1 cellular context compared by ENCODE assay signal in the genomic region with DNA sequence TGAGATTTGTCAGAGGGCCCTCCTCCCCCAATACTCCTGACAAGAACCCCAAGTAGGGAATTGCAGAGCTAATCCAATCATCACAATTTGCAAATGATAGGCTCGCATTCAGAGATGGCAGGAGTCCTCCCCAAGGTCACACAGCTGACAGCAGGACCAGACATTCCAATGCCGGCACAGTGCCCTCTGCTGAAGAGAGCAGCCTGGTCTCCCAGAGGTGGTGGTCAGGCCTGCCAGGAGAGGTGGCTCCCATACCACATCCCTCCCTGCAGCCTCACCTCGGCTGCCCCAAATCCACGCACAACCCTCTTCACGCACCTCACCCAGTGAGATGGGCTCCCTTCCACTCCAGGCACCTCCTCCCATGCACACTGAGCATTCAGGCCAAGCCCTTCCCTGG.
TF ChIP-seq lines count a peak whose summit lies in the region.

No MANE protein-coding gene starts in this region.

TF ChIP-seq in GM23338, 12 proteins besides CTCF, POLR2A, EP300 and RAD21 (continued from another document):
- TF ChIP-seq, protein P1, sequence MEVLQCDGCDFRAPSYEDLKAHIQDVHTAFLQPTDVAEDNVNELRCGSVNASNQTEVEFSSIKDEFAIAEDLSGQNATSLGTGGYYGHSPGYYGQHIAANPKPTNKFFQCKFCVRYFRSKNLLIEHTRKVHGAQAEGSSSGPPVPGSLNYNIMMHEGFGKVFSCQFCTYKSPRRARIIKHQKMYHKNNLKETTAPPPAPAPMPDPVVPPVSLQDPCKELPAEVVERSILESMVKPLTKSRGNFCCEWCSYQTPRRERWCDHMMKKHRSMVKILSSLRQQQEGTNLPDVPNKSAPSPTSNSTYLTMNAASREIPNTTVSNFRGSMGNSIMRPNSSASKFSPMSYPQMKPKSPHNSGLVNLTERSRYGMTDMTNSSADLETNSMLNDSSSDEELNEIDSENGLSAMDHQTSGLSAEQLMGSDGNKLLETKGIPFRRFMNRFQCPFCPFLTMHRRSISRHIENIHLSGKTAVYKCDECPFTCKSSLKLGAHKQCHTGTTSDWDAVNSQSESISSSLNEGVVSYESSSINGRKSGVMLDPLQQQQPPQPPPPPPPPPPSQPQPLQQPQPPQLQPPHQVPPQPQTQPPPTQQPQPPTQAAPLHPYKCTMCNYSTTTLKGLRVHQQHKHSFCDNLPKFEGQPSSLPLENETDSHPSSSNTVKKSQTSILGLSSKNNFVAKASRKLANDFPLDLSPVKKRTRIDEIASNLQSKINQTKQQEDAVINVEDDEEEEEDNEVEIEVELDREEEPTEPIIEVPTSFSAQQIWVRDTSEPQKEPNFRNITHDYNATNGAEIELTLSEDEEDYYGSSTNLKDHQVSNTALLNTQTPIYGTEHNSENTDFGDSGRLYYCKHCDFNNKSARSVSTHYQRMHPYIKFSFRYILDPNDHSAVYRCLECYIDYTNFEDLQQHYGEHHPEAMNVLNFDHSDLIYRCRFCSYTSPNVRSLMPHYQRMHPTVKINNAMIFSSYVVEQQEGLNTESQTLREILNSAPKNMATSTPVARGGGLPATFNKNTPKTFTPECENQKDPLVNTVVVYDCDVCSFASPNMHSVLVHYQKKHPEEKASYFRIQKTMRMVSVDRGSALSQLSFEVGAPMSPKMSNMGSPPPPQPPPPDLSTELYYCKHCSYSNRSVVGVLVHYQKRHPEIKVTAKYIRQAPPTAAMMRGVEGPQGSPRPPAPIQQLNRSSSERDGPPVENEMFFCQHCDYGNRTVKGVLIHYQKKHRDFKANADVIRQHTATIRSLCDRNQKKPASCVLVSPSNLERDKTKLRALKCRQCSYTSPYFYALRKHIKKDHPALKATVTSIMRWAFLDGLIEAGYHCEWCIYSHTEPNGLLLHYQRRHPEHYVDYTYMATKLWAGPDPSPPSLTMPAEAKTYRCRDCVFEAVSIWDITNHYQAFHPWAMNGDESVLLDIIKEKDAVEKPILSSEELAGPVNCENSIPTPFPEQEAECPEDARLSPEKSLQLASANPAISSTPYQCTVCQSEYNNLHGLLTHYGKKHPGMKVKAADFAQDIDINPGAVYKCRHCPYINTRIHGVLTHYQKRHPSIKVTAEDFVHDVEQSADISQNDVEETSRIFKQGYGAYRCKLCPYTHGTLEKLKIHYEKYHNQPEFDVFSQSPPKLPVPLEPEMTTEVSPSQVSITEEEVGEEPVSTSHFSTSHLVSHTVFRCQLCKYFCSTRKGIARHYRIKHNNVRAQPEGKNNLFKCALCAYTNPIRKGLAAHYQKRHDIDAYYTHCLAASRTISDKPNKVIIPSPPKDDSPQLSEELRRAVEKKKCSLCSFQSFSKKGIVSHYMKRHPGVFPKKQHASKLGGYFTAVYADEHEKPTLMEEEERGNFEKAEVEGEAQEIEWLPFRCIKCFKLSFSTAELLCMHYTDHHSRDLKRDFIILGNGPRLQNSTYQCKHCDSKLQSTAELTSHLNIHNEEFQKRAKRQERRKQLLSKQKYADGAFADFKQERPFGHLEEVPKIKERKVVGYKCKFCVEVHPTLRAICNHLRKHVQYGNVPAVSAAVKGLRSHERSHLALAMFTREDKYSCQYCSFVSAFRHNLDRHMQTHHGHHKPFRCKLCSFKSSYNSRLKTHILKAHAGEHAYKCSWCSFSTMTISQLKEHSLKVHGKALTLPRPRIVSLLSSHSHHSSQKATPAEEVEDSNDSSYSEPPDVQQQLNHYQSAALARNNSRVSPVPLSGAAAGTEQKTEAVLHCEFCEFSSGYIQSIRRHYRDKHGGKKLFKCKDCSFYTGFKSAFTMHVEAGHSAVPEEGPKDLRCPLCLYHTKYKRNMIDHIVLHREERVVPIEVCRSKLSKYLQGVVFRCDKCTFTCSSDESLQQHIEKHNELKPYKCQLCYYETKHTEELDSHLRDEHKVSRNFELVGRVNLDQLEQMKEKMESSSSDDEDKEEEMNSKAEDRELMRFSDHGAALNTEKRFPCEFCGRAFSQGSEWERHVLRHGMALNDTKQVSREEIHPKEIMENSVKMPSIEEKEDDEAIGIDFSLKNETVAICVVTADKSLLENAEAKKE (CRISPR knock-in tag; IDR thresholded peaks at IDR 0.05): no peak
- TF ChIP-seq, protein P2, sequence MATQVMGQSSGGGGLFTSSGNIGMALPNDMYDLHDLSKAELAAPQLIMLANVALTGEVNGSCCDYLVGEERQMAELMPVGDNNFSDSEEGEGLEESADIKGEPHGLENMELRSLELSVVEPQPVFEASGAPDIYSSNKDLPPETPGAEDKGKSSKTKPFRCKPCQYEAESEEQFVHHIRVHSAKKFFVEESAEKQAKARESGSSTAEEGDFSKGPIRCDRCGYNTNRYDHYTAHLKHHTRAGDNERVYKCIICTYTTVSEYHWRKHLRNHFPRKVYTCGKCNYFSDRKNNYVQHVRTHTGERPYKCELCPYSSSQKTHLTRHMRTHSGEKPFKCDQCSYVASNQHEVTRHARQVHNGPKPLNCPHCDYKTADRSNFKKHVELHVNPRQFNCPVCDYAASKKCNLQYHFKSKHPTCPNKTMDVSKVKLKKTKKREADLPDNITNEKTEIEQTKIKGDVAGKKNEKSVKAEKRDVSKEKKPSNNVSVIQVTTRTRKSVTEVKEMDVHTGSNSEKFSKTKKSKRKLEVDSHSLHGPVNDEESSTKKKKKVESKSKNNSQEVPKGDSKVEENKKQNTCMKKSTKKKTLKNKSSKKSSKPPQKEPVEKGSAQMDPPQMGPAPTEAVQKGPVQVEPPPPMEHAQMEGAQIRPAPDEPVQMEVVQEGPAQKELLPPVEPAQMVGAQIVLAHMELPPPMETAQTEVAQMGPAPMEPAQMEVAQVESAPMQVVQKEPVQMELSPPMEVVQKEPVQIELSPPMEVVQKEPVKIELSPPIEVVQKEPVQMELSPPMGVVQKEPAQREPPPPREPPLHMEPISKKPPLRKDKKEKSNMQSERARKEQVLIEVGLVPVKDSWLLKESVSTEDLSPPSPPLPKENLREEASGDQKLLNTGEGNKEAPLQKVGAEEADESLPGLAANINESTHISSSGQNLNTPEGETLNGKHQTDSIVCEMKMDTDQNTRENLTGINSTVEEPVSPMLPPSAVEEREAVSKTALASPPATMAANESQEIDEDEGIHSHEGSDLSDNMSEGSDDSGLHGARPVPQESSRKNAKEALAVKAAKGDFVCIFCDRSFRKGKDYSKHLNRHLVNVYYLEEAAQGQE (IDR thresholded peaks at IDR 0.05; ENCODE audit: unreplicated experiment): no peak
- TF ChIP-seq STAT1 (IDR thresholded peaks at IDR 0.05; ENCODE audit: unreplicated experiment): no peak
TF ChIP-seq in GM23338: peak in this region for 0.
